Comparison of ENCODE assay signal across 17 cellular contexts in genomic region chr7:134948246-134948645, GRCh38.
"Had no signal": no experiment of that assay in that cellular context is flagged by ENCODE, and none has a peak within 500 bp of the region (broad histone marks: within the 10 kb centered on the region; RNA-seq: fewer than 3 reads in every experiment).

No MANE protein-coding gene starts in this region.

- H3K27me3 ChIP-seq: stomach, testis had no signal

- H3K4me1 Mint-ChIP-seq: brain had no signal

- ATAC-seq: activated CD4-positive, alpha-beta T cell treated with anti-CD3 and anti-CD28 coated beads for 36 hours; right cardiac atrium; T-helper 17 cell had no signal

- H3K9me3 ChIP-seq: left ventricle myocardium inferior, prostate gland, stomach, testis had no signal

- H3K9me3 Mint-ChIP-seq: activated CD4-positive, alpha-beta memory T cell treated with anti-CD3 and anti-CD28 coated beads, Interleukin-2, amount 10 ng/mL, durations not matched to agents 7 days and 5 days; activated naive CD4-positive, alpha-beta T cell treated with anti-CD3 and anti-CD28 coated beads, Interleukin-2, amount 50 U/mL, for 24 hours; activated T-cell treated with anti-CD3 and anti-CD28 coated beads, Interleukin-2, amount 50 U/mL, for 24 hours; nephron had no signal

- H3K27me3 Mint-ChIP-seq: activated CD4-positive, alpha-beta T cell treated with anti-CD3 and anti-CD28 coated beads for 36 hours; activated naive CD4-positive, alpha-beta T cell treated with anti-CD3 and anti-CD28 coated beads, Interleukin-2, amount 50 U/mL, for 24 hours; activated T-cell treated with anti-CD3 and anti-CD28 coated beads, Interleukin-2, amount 50 U/mL, for 24 hours; brain had no signal

- H3K36me3 Mint-ChIP-seq: activated naive CD4-positive, alpha-beta T cell treated with anti-CD3 and anti-CD28 coated beads, Interleukin-2, amount 50 U/mL, for 24 hours had no signal

- H3K4me3 ChIP-seq: left ventricle myocardium inferior, prostate gland, stomach had no signal

- DNase-seq: activated CD4-positive, alpha-beta memory T cell treated with anti-CD3 and anti-CD28 coated beads, Interleukin-2, amount 10 ng/mL, durations not matched to agents 7 days and 5 days; activated CD4-positive, alpha-beta T cell treated with anti-CD3 and anti-CD28 coated beads for 36 hours; activated T-cell treated with anti-CD3 and anti-CD28 coated beads, Interleukin-2, amount 50 U/mL, for 24 hours; cerebellar nuclear complex; hippocampal formation; left ventricle myocardium inferior; nucleus accumbens; right cardiac atrium; stimulated activated CD4-positive, alpha-beta T cell treated with anti-CD3 and anti-CD28 coated beads, Interleukin-1b, Interleukin-23, amount 100 ng/mL, for 48 hours; stomach; T-helper 17 cell; testis; WERI-Rb-1 had no signal

- H3K4me3 Mint-ChIP-seq: activated CD4-positive, alpha-beta memory T cell treated with anti-CD3 and anti-CD28 coated beads, Interleukin-2, amount 10 ng/mL, durations not matched to agents 7 days and 5 days; activated CD4-positive, alpha-beta T cell treated with anti-CD3 and anti-CD28 coated beads for 36 hours; activated naive CD4-positive, alpha-beta T cell treated with anti-CD3 and anti-CD28 coated beads, Interleukin-2, amount 50 U/mL, for 24 hours; activated T-cell treated with anti-CD3 and anti-CD28 coated beads, Interleukin-2, amount 50 U/mL, for 24 hours; brain; nephron; T-helper 17 cell had no signal

- H3K27ac ChIP-seq: left ventricle myocardium inferior, prostate gland, testis, WERI-Rb-1 had no signal

- H3K4me1 ChIP-seq: left ventricle myocardium inferior, prostate gland, testis had no signal

- H3K27ac Mint-ChIP-seq: activated CD4-positive, alpha-beta memory T cell treated with anti-CD3 and anti-CD28 coated beads, Interleukin-2, amount 10 ng/mL, durations not matched to agents 7 days and 5 days; activated CD4-positive, alpha-beta T cell treated with anti-CD3 and anti-CD28 coated beads for 36 hours; activated naive CD4-positive, alpha-beta T cell treated with anti-CD3 and anti-CD28 coated beads, Interleukin-2, amount 50 U/mL, for 24 hours; activated T-cell treated with anti-CD3 and anti-CD28 coated beads, Interleukin-2, amount 50 U/mL, for 24 hours; brain had no signal
